8 cellular contexts compared by ENCODE assay signal in genomic region chr2:43169091-43169936, GRCh38. TPM values are rescaled to one million over a fixed set of nuclear protein-coding genes. Genes with fewer than 3 reads are reported as not detected.
DNase-seq lines count a peak whose midpoint lies in the region; ATAC-seq, FAIRE-seq and TF ChIP-seq lines count a peak whose summit lies in the region.

No MANE protein-coding gene starts in this region.

- H2AFZ ChIP-seq in keratinocyte (ENCODE audit: control insufficient read depth, low read length), result peak overlapping the region; percentile 96

- H3K27ac ChIP-seq in keratinocyte (ENCODE audit: control insufficient read depth, insufficient read depth, low read length) (peak overlapping the region; percentile 82), stomach (peak overlapping the region; percentile 73 to 91 (median 88))

- H3K36me3 ChIP-seq in keratinocyte (ENCODE audit: control insufficient read depth in 2 of 2, extremely low read depth in 1 of 2, insufficient read depth in 2 of 2, low read length in 2 of 2), result no peaks in the 10 kb centered on the region
- no peaks in the 10 kb centered on the region for H3K36me3 ChIP-seq in stomach

- TF ChIP-seq CTCF in keratinocyte (optimal IDR thresholded peaks at IDR 0.05 in 1 of 3, IDR thresholded peaks at IDR 0.05 in 1 of 3, conservative IDR thresholded peaks at IDR 0.05 in 1 of 3; ENCODE audit: extremely low read depth in 1 of 3, insufficient read depth in 2 of 3, low read length in 3 of 3) (peak in 2 of 3 experiments; percentile 9 to 30), stomach (IDR thresholded peaks at IDR 0.05) (no peak)

- H3K4me1 ChIP-seq in keratinocyte (ENCODE audit: control insufficient read depth, extremely low read depth, insufficient read depth, low read length) (peaks cover 20% of the 10 kb centered on the region), stomach (peaks cover 27 to 59% (median 34%) of the 10 kb centered on the region in 4 donors)

- H3K27me3 ChIP-seq in keratinocyte (ENCODE audit: control insufficient read depth, extremely low read depth, insufficient read depth, low read length) (no peaks in the 10 kb centered on the region), stomach (no peaks in the 10 kb centered on the region)

- peak overlapping the region; percentile 52 for H3K9ac ChIP-seq in keratinocyte (ENCODE audit: control insufficient read depth, extremely low read depth, insufficient read depth, low read length)

- FAIRE-seq in keratinocyte (lab: Jason Lieb, UNC), result no peak

- peak overlapping the region in 1 of 3 experiments; percentile 33 for H3K4me3 ChIP-seq in keratinocyte (ENCODE audit: control insufficient read depth in 2 of 3, extremely low read depth in 1 of 3, insufficient read depth in 2 of 3, low read depth in 1 of 3, low read length in 3 of 3)
- H3K4me3 ChIP-seq in stomach, result peak overlapping the region in 2 of 4 donors; percentile 4 to 16

- H3K36me3 Mint-ChIP-seq in activated CD8-positive, alpha-beta T cell treated with anti-CD3 and anti-CD28 coated beads, Interleukin-2, amount 10 ng/mL, durations not matched to agents 7 days and 5 days (ENCODE audit: low read depth), result no peaks in the 10 kb centered on the region

- no peaks in the 10 kb centered on the region for H4K20me1 ChIP-seq in keratinocyte (ENCODE audit: control insufficient read depth, extremely low read depth, insufficient read depth, low read length)

- no peaks in the 10 kb centered on the region for H3K79me2 ChIP-seq in keratinocyte (ENCODE audit: control insufficient read depth, insufficient read depth, low read length)

- no peaks in the 10 kb centered on the region for H3K9me3 ChIP-seq in keratinocyte (ENCODE audit: control insufficient read depth, low read depth, low read length)
- peaks cover 0 to 2% (median 0%) of the 10 kb centered on the region in 4 donors for H3K9me3 ChIP-seq in stomach

- no peaks in the 10 kb centered on the region for H3K27me3 Mint-ChIP-seq in activated CD8-positive, alpha-beta T cell treated with anti-CD3 and anti-CD28 coated beads, Interleukin-2, amount 10 ng/mL, durations not matched to agents 7 days and 5 days (ENCODE audit: low read depth)

- no peaks in the 10 kb centered on the region for H3K9me1 ChIP-seq in keratinocyte (ENCODE audit: control insufficient read depth, extremely low read depth, insufficient read depth, low read length)

- intact Hi-C loops in stomach (cut with DNase I; ENCODE audit: low total_unique reads), result no loop called here

- POLR2A ChIA-PET in activated CD8-positive, alpha-beta T cell treated with anti-CD3 and anti-CD28 coated beads, Interleukin-2, amount 10 ng/mL, durations not matched to agents 7 days and 5 days (lab: Charles Lee), result interaction anchor here (0.8 to 13.8 kb wide), 8 partner anchors 10 to 54 kb away, joined by 3 to 248 read pairs (median 9); partner anchors contain the start of gene ZFP36L2

- no peak for TF ChIP-seq EP300 in stomach (IDR thresholded peaks at IDR 0.05)

- ATAC-seq in GM18505 (IDR thresholded peaks at IDR 0.05; ENCODE audit: unreplicated experiment) (peak; percentile 47), HG03378 (IDR thresholded peaks at IDR 0.05; ENCODE audit: unreplicated experiment) (peak; percentile 45), HG02973 (IDR thresholded peaks at IDR 0.05; ENCODE audit: unreplicated experiment) (no peak), HG02840 (IDR thresholded peaks at IDR 0.05; ENCODE audit: low FRiP score, unreplicated experiment) (no peak)
- ATAC-seq in activated CD8-positive, alpha-beta T cell treated with anti-CD3 and anti-CD28 coated beads, Interleukin-2, amount 10 ng/mL, durations not matched to agents 7 days and 5 days, result peak; percentile 33

- TF ChIP-seq POLR2A in GM18505 (IDR thresholded peaks at IDR 0.05; ENCODE audit: borderline replicate concordance, extremely low read depth, insufficient read depth, insufficient read length) (peak; percentile 12), stomach (IDR thresholded peaks at IDR 0.05) (no peak)

- H3K4me3 Mint-ChIP-seq in activated CD8-positive, alpha-beta T cell treated with anti-CD3 and anti-CD28 coated beads, Interleukin-2, amount 10 ng/mL, durations not matched to agents 7 days and 5 days, result peak overlapping the region; percentile 61

- 21 to 69% (median 25%) methylated on average over 14 to 24 of the region's 24 CpGs for WGBS in stomach, 5 donors

- CTCF ChIA-PET in activated CD8-positive, alpha-beta T cell treated with anti-CD3 and anti-CD28 coated beads, Interleukin-2, amount 10 ng/mL, durations not matched to agents 7 days and 5 days (lab: Charles Lee), result interaction anchor here (0.8 to 13.4 kb wide), 19 partner anchors 9 to 315 kb away, joined by 3 to 242 read pairs (median 7); partner anchors contain the start of gene ZFP36L2

- dilution Hi-C loops in keratinocyte (cut with MboI; ENCODE audit: extremely low pct_ligation_motif_present, low sequenced_read_pairs), result no loop called here

- no peaks in the 10 kb centered on the region for H3K9me3 Mint-ChIP-seq in activated CD8-positive, alpha-beta T cell treated with anti-CD3 and anti-CD28 coated beads, Interleukin-2, amount 10 ng/mL, durations not matched to agents 7 days and 5 days (ENCODE audit: insufficient read depth)

- H3K27ac Mint-ChIP-seq in activated CD8-positive, alpha-beta T cell treated with anti-CD3 and anti-CD28 coated beads, Interleukin-2, amount 10 ng/mL, durations not matched to agents 7 days and 5 days, result peak overlapping the region; percentile 89

- peak overlapping the region; percentile 80 for H3K4me2 ChIP-seq in keratinocyte (ENCODE audit: control insufficient read depth, extremely low read depth, insufficient read depth, low read depth, low read length)

- peak; percentile 64 for DNase-seq in activated CD8-positive, alpha-beta T cell treated with anti-CD3 and anti-CD28 coated beads, Interleukin-2, amount 10 ng/mL, durations not matched to agents 7 days and 5 days
- DNase-seq in keratinocyte (ENCODE audit: low read depth, low spot score) (peak; percentile 62), stomach (peak; percentile 80), 8988T (no peak)

- H3K4me1 Mint-ChIP-seq in activated CD8-positive, alpha-beta T cell treated with anti-CD3 and anti-CD28 coated beads, Interleukin-2, amount 10 ng/mL, durations not matched to agents 7 days and 5 days (ENCODE audit: low read depth), result peaks cover 76% of the 10 kb centered on the region

RNA-seq across cellular contexts. Expression of gene ZFP36L2, which starts 57.1 kb away (rescaled TPM):
- total RNA-seq in activated CD8-positive, alpha-beta T cell treated with anti-CD3 and anti-CD28 coated beads, Interleukin-2, amount 10 ng/mL, durations not matched to agents 7 days and 5 days, result 100 to 1,000 TPM; 166 TPM
- polyA plus RNA-seq in keratinocyte (27.1 to 52.4 TPM (median 48.5 TPM) in 3 replicates), stomach (10 to 100 TPM; 43.7 to 89.2 (median 44.0) TPM)
- polyA plus RNA-seq in keratinocyte (2011; ENCODE audit: low read depth), result 190 TPM
- polyA plus RNA-seq in keratinocyte (2011; cell fraction: cytosol; rRNA removed), result 38.1 and 45.1 TPM in 2 replicates
- 77.7 and 84.9 TPM in 2 replicates for polyA plus RNA-seq in keratinocyte (2011; cell fraction: nucleus; rRNA removed)
- 151 and 162 TPM in 2 replicates for polyA plus RNA-seq in keratinocyte (2012; ENCODE audit: low replicate concordance)
- 7.8 to 24.2 TPM (median 16.0 TPM) in 3 replicates for polyA minus RNA-seq in keratinocyte
- polyA minus RNA-seq in keratinocyte (2011; cell fraction: cytosol; rRNA and poly(A)+ RNA removed), result 89.6 TPM
- 50.5 and 70.1 TPM in 2 replicates for polyA minus RNA-seq in keratinocyte (2011; cell fraction: nucleus; rRNA and poly(A)+ RNA removed)
- total RNA-seq in stomach, result 100 to 1,000 TPM in 3 of 5 donors, 10 to 100 TPM in 2; 49.1 to 189 (median 109) TPM

Comparison
In these comparisons a context has a peak if more than half of its experiments do, and no peak if none do; other contexts are left out.
1. ATAC-seq: peak in GM18505 (single experiment), HG03378 (single experiment) and activated CD8-positive, alpha-beta T cell treated with anti-CD3 and anti-CD28 coated beads, Interleukin-2, amount 10 ng/mL, durations not matched to agents 7 days and 5 days (single experiment); none in HG02973 (single experiment) and HG02840 (single experiment).
2. CTCF ChIP-seq: peak in keratinocyte (2 of 3); none in stomach (0 of 7).